In genomic region chr9:121783523-121784507, GRCh38 we compare ENCODE assay signal across 11 cellular contexts.
A peak's percentile ranks its signal among the peaks of the same experiment; 100 is the strongest.
DNase-seq lines count a peak whose midpoint lies in the region; ATAC-seq and TF ChIP-seq lines count a peak whose summit lies in the region.
"Had no signal": no experiment of that assay in that cellular context is flagged by ENCODE, and none has a peak within 500 bp of the region (broad histone marks: within the 10 kb centered on the region; RNA-seq: fewer than 3 reads in every experiment).

No MANE protein-coding gene starts in this region.

- no peak for TF ChIP-seq EP300 in esophagus muscularis mucosa (IDR thresholded peaks at IDR 0.05)

- TF ChIP-seq POLR2A in esophagus muscularis mucosa (IDR thresholded peaks at IDR 0.05; ENCODE audit: low read depth), result no peak

- no peaks in the 10 kb centered on the region for H3K9me2 ChIP-seq in GM23338 (ENCODE audit: insufficient read depth)

- no peak overlapping the region for H3K4me3 ChIP-seq in GM23338
- no peak overlapping the region for H3K4me3 ChIP-seq in dorsolateral prefrontal cortex
- H3K4me3 ChIP-seq in esophagus muscularis mucosa, result no peak overlapping the region

- DNase-seq in GM23338 (ENCODE audit: low spot score) (peak; percentile 63), NCI-H2171 treated with DMSO at 0.1 percent for 48 hours (lab: John Stamatoyannopoulos, UW) (peak; percentile 42), dorsolateral prefrontal cortex (peak in 3 of 10 donors; percentile 22 to 54 (median 41)), posterior cingulate gyrus (peak in 7 of 10 donors; percentile 36 to 91 (median 51)), esophagus muscularis mucosa (ENCODE audit: extremely low spot score) (no peak), NCI-H128 (lab: John Stamatoyannopoulos, UW; ENCODE audit: unreplicated experiment) (no peak)
- DNase-seq: activated T-cell treated with anti-CD3 and anti-CD28 coated beads, Interleukin-2, amount 50 U/mL, for 72 hours; cortex of kidney; DMS79; NCI-H526 treated with DMSO at 0.1 percent for 48 hours had no signal

- H3F3A ChIP-seq in GM23338 (replicated peaks; ENCODE audit: low read depth), result no peaks in the 10 kb centered on the region

- H3K27ac ChIP-seq in GM23338 (ENCODE audit: low read depth), result peak overlapping the region; percentile 59; the same call in 1 of the 2 replicates
- H3K27ac ChIP-seq in dorsolateral prefrontal cortex, result peak overlapping the region in 58 of 59 donors; percentile 20 to 91 (median 76)
- H3K27ac ChIP-seq in esophagus muscularis mucosa (replicated peaks in 1 of 4), result no peak overlapping the region

- H3K27ac Mint-ChIP-seq in GM23338, result peak overlapping the region; percentile 25; the same call in 1 of the 2 replicates
- H3K27ac Mint-ChIP-seq: activated T-cell treated with anti-CD3 and anti-CD28 coated beads, Interleukin-2, amount 50 U/mL, for 72 hours had no signal

- TF ChIP-seq CTCF in GM23338 (conservative IDR thresholded peaks at IDR 0.05; ENCODE audit: low read depth in 2 of 2) (no peak), dorsolateral prefrontal cortex (IDR thresholded peaks at IDR 0.05 in 54 of 56, conservative IDR thresholded peaks at IDR 0.05 in 2 of 56; ENCODE audit: low read depth in 1 of 56, partially characterized antibody in 56 of 56) (no peak), esophagus muscularis mucosa (IDR thresholded peaks at IDR 0.05) (no peak)

- H3K4me1 ChIP-seq in GM23338 (ENCODE audit: insufficient read depth), result peaks cover 25% of the 10 kb centered on the region
- peaks cover 13 to 25% (median 15%) of the 10 kb centered on the region in 4 donors for H3K4me1 ChIP-seq in esophagus muscularis mucosa

- peaks cover 5% of the 10 kb centered on the region; the same call in 1 of the 2 replicates for H3K79me2 ChIP-seq in GM23338 (replicated peaks; ENCODE audit: insufficient read depth)

- H2AFZ ChIP-seq in GM23338, result no peak overlapping the region

- H3K9me3 ChIP-seq in esophagus muscularis mucosa, result no peaks in the 10 kb centered on the region

- H3K36me3 ChIP-seq in GM23338 (ENCODE audit: insufficient read depth) (no peaks in the 10 kb centered on the region), esophagus muscularis mucosa (peaks cover 17 to 65% (median 64%) of the 10 kb centered on the region in 4 donors)

- H3K36me3 Mint-ChIP-seq in GM23338 (ENCODE audit: low read depth), result peaks cover 23% of the 10 kb centered on the region

- H3K27me3 ChIP-seq in GM23338 (ENCODE audit: insufficient read depth), result no peaks in the 10 kb centered on the region
- H3K27me3 ChIP-seq in dorsolateral prefrontal cortex, result no peaks in the 10 kb centered on the region
- H3K27me3 ChIP-seq in esophagus muscularis mucosa, result no peaks in the 10 kb centered on the region

- peak; percentile 63 for ATAC-seq in GM23338
- no peak for ATAC-seq in GM19452 (IDR thresholded peaks at IDR 0.05; ENCODE audit: unreplicated experiment)
- ATAC-seq: activated T-cell treated with anti-CD3 and anti-CD28 coated beads, Interleukin-2, amount 50 U/mL, for 72 hours had no signal

- H3K4me2 ChIP-seq in GM23338, result peak overlapping the region; percentile 65

- WGBS in esophagus muscularis mucosa, result 85% methylated on average over 21 of the region's 26 CpGs

- H3K4me1 Mint-ChIP-seq in GM23338, result peaks cover 37% of the 10 kb centered on the region

- H4K20me1 ChIP-seq in GM23338 (replicated peaks; ENCODE audit: insufficient read depth), result no peaks in the 10 kb centered on the region; the same call in none of the 2 replicates

- H3K4me3 Mint-ChIP-seq in GM23338, result peak overlapping the region; percentile 27; the same call in 2 of the 3 replicates
- H3K4me3 Mint-ChIP-seq: activated T-cell treated with anti-CD3 and anti-CD28 coated beads, Interleukin-2, amount 50 U/mL, for 72 hours had no signal

- no peaks in the 10 kb centered on the region for H3K9me3 Mint-ChIP-seq in GM23338

- peaks cover 15% of the 10 kb centered on the region for H3K27me3 Mint-ChIP-seq in GM23338 (ENCODE audit: insufficient read depth, low read depth, poor library complexity)

- intact Hi-C loops in dorsolateral prefrontal cortex (cut with DNase I), result no loop called here
- intact Hi-C loops in posterior cingulate gyrus (cut with DNase I), result no loop called here
- intact Hi-C loops in esophagus muscularis mucosa (cut with DNase I), result no loop called here

TF ChIP-seq in GM23338, 12 proteins besides CTCF, POLR2A, EP300 and RAD21:
- TF ChIP-seq REST (IDR thresholded peaks at IDR 0.05; ENCODE audit: unreplicated experiment) (no peak), ZNF331 (CRISPR knock-in tag; IDR thresholded peaks at IDR 0.05; ENCODE audit: low read depth) (no peak), JUNB (IDR thresholded peaks at IDR 0.05; ENCODE audit: unreplicated experiment) (no peak), STAT1 (IDR thresholded peaks at IDR 0.05; ENCODE audit: unreplicated experiment) (no peak), EZH2 (IDR thresholded peaks at IDR 0.05; ENCODE audit: low read depth, unreplicated experiment) (no peak)

Comparison
In these comparisons a context has a peak if more than half of its experiments do, and no peak if none do; other contexts are left out.
1. DNase-seq: peak in GM23338 (single experiment), NCI-H2171 treated with DMSO at 0.1 percent for 48 hours (single experiment) and posterior cingulate gyrus (7 of 10); none in esophagus muscularis mucosa (single experiment) and NCI-H128 (single experiment).
2. H3K27ac ChIP-seq: peak in GM23338 (single experiment) and dorsolateral prefrontal cortex (58 of 59); none in esophagus muscularis mucosa (0 of 4).